In the genomic region with DNA sequence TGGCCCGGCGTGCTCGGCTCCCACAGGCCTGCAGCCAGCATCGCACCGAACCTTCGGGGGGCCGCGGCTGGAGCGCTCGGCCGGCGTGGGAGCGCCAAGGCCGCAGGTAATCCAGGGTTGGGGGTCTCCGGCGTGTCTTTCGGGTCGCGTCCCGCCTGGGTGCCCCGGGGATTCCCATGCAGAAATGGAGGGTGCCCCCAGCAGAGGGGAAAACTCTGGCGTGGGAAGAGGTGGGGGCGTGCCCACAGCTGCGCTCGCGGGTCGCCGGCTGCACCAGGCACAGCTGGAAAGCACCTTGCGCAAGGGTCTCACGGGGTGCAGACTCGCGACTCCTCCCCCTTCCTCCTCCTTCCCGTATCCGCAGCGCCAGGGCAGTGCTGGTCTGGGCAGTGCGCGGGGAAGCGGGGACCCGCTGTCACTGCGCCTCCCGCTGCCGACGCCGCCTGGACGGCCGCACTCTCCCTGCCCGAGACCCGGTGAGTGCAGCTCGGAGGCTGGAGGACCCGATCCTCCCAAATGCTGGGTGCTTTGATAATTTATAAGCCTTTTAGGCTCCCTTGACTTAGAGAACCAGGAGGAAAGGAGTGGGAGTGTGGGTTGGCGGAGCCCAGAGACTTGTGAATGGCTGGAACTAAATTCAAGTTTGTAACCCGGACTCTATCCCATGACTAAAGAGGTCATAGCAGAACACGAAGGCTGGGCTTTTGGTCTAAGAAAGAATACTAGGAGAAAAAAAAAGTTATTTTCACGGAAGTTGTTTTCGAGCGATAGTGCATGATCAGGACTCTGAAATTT, we compare ENCODE assay signal across 1 cellular context.
TF ChIP-seq lines count a peak whose summit lies in the region.

No MANE protein-coding gene starts in this region.

TF ChIP-seq in HEK293, 187 proteins besides CTCF, POLR2A, EP300 and RAD21 (continued from another document and continues in another):
- TF ChIP-seq ZNF157 (tag by site-specific recombination; IDR thresholded peaks at IDR 0.05) = no peak
- no peak for TF ChIP-seq MEIS1 (CRISPR knock-in tag; IDR thresholded peaks at IDR 0.05; ENCODE audit: borderline replicate concordance)
- peak; percentile 41; the same call in 1 of the 2 replicates for TF ChIP-seq SP3 (tag by site-specific recombination; IDR thresholded peaks at IDR 0.05)
- TF ChIP-seq, protein P1, sequence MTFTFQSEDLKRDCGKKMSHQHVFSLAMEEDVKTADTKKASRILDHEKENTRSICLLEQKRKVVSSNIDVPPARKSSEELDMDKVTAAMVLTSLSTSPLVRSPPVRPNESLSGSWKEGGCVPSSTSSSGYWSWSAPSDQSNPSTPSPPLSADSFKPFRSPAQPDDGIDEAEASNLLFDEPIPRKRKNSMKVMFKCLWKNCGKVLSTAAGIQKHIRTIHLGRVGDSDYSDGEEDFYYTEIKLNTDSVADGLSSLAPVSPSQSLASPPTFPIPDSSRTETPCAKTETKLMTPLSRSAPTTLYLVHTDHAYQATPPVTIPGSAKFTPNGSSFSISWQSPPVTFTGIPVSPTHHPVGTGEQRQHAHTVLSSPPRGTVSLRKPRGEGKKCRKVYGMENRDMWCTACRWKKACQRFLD (tag by site-specific recombination; IDR thresholded peaks at IDR 0.05) = no peak
- TF ChIP-seq, protein P2, sequence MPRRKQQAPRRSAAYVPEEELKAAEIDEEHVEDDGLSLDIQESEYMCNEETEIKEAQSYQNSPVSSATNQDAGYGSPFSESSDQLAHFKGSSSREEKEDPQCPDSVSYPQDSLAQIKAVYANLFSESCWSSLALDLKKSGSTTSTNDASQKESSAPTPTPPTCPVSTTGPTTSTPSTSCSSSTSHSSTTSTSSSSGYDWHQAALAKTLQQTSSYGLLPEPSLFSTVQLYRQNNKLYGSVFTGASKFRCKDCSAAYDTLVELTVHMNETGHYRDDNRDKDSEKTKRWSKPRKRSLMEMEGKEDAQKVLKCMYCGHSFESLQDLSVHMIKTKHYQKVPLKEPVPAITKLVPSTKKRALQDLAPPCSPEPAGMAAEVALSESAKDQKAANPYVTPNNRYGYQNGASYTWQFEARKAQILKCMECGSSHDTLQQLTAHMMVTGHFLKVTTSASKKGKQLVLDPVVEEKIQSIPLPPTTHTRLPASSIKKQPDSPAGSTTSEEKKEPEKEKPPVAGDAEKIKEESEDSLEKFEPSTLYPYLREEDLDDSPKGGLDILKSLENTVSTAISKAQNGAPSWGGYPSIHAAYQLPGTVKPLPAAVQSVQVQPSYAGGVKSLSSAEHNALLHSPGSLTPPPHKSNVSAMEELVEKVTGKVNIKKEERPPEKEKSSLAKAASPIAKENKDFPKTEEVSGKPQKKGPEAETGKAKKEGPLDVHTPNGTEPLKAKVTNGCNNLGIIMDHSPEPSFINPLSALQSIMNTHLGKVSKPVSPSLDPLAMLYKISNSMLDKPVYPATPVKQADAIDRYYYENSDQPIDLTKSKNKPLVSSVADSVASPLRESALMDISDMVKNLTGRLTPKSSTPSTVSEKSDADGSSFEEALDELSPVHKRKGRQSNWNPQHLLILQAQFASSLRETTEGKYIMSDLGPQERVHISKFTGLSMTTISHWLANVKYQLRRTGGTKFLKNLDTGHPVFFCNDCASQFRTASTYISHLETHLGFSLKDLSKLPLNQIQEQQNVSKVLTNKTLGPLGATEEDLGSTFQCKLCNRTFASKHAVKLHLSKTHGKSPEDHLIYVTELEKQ (tag by site-specific recombination; IDR thresholded peaks at IDR 0.05; ENCODE audit: borderline replicate concordance) = no peak
- peak; percentile 19; the same call in 1 of the 2 replicates for TF ChIP-seq MZF1 (tag by site-specific recombination; IDR thresholded peaks at IDR 0.05; ENCODE audit: borderline replicate concordance)
- no peak for TF ChIP-seq ZNF777 (tag by site-specific recombination; IDR thresholded peaks at IDR 0.05; ENCODE audit: borderline replicate concordance)
- no peak for TF ChIP-seq YY1 (tag by site-specific recombination; IDR thresholded peaks at IDR 0.05)
- TF ChIP-seq, protein P3, sequence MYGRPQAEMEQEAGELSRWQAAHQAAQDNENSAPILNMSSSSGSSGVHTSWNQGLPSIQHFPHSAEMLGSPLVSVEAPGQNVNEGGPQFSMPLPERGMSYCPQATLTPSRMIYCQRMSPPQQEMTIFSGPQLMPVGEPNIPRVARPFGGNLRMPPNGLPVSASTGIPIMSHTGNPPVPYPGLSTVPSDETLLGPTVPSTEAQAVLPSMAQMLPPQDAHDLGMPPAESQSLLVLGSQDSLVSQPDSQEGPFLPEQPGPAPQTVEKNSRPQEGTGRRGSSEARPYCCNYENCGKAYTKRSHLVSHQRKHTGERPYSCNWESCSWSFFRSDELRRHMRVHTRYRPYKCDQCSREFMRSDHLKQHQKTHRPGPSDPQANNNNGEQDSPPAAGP (tag by site-specific recombination; IDR thresholded peaks at IDR 0.05) = no peak
- no peak for TF ChIP-seq ZBTB1 (tag by site-specific recombination; IDR thresholded peaks at IDR 0.05)
- TF ChIP-seq KLF10 (tag by site-specific recombination; IDR thresholded peaks at IDR 0.05) = peak; percentile 50; the same call in 1 of the 2 replicates
- peak; percentile 41; the same call in 1 of the 2 replicates for TF ChIP-seq ZNF629 (tag by site-specific recombination; IDR thresholded peaks at IDR 0.05)
- no peak for TF ChIP-seq ZNF350 (tag by site-specific recombination; IDR thresholded peaks at IDR 0.05)
- TF ChIP-seq YY2 (tag by site-specific recombination; IDR thresholded peaks at IDR 0.05) = no peak
- no peak for TF ChIP-seq SETDB1 (IDR thresholded peaks at IDR 0.05; ENCODE audit: insufficient read length, low read length)
- TF ChIP-seq, protein P4, sequence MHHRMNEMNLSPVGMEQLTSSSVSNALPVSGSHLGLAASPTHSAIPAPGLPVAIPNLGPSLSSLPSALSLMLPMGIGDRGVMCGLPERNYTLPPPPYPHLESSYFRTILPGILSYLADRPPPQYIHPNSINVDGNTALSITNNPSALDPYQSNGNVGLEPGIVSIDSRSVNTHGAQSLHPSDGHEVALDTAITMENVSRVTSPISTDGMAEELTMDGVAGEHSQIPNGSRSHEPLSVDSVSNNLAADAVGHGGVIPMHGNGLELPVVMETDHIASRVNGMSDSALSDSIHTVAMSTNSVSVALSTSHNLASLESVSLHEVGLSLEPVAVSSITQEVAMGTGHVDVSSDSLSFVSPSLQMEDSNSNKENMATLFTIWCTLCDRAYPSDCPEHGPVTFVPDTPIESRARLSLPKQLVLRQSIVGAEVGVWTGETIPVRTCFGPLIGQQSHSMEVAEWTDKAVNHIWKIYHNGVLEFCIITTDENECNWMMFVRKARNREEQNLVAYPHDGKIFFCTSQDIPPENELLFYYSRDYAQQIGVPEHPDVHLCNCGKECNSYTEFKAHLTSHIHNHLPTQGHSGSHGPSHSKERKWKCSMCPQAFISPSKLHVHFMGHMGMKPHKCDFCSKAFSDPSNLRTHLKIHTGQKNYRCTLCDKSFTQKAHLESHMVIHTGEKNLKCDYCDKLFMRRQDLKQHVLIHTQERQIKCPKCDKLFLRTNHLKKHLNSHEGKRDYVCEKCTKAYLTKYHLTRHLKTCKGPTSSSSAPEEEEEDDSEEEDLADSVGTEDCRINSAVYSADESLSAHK (tag by site-specific recombination; IDR thresholded peaks at IDR 0.05) = no peak; the same call in 1 of the 2 replicates
- no peak for TF ChIP-seq ZNF112 (tag by site-specific recombination; IDR thresholded peaks at IDR 0.05)
- TF ChIP-seq ZNF510 (tag by site-specific recombination; IDR thresholded peaks at IDR 0.05; ENCODE audit: insufficient replicate concordance) = no peak
- TF ChIP-seq ZNF76 (tag by site-specific recombination; IDR thresholded peaks at IDR 0.05; ENCODE audit: borderline replicate concordance, low read depth) = peak; percentile 57; the same call in 1 of the 2 replicates
- TF ChIP-seq, protein P5, sequence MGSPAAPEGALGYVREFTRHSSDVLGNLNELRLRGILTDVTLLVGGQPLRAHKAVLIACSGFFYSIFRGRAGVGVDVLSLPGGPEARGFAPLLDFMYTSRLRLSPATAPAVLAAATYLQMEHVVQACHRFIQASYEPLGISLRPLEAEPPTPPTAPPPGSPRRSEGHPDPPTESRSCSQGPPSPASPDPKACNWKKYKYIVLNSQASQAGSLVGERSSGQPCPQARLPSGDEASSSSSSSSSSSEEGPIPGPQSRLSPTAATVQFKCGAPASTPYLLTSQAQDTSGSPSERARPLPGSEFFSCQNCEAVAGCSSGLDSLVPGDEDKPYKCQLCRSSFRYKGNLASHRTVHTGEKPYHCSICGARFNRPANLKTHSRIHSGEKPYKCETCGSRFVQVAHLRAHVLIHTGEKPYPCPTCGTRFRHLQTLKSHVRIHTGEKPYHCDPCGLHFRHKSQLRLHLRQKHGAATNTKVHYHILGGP (tag by site-specific recombination; IDR thresholded peaks at IDR 0.05) = no peak
- TF ChIP-seq HOXA7 (CRISPR knock-in tag; IDR thresholded peaks at IDR 0.05; ENCODE audit: borderline replicate concordance) = no peak
- no peak for TF ChIP-seq ZNF416 (tag by site-specific recombination; IDR thresholded peaks at IDR 0.05)
- no peak for TF ChIP-seq ZNF248 (tag by site-specific recombination; IDR thresholded peaks at IDR 0.05)
- no peak for TF ChIP-seq ZNF707 (tag by site-specific recombination; IDR thresholded peaks at IDR 0.05)
- TF ChIP-seq ZNF48 (tag by site-specific recombination; IDR thresholded peaks at IDR 0.05) = no peak
- TF ChIP-seq FEZF1 (tag by site-specific recombination; IDR thresholded peaks at IDR 0.05) = no peak
- no peak for TF ChIP-seq HOXD13 (CRISPR knock-in tag; IDR thresholded peaks at IDR 0.05; ENCODE audit: borderline replicate concordance)
- no peak for TF ChIP-seq GLI2 (tag by site-specific recombination; IDR thresholded peaks at IDR 0.05; ENCODE audit: borderline replicate concordance, low read depth)
- no peak for TF ChIP-seq ZNF133 (tag by site-specific recombination; IDR thresholded peaks at IDR 0.05)
- TF ChIP-seq ZFHX2 (tag by site-specific recombination; conservative IDR thresholded peaks at IDR 0.05) = peak; percentile 88
- TF ChIP-seq SP7 (tag by site-specific recombination; IDR thresholded peaks at IDR 0.05) = peak; percentile 61; the same call in 1 of the 2 replicates
- no peak for TF ChIP-seq ZNF514 (tag by site-specific recombination; IDR thresholded peaks at IDR 0.05)
- TF ChIP-seq, protein P6, sequence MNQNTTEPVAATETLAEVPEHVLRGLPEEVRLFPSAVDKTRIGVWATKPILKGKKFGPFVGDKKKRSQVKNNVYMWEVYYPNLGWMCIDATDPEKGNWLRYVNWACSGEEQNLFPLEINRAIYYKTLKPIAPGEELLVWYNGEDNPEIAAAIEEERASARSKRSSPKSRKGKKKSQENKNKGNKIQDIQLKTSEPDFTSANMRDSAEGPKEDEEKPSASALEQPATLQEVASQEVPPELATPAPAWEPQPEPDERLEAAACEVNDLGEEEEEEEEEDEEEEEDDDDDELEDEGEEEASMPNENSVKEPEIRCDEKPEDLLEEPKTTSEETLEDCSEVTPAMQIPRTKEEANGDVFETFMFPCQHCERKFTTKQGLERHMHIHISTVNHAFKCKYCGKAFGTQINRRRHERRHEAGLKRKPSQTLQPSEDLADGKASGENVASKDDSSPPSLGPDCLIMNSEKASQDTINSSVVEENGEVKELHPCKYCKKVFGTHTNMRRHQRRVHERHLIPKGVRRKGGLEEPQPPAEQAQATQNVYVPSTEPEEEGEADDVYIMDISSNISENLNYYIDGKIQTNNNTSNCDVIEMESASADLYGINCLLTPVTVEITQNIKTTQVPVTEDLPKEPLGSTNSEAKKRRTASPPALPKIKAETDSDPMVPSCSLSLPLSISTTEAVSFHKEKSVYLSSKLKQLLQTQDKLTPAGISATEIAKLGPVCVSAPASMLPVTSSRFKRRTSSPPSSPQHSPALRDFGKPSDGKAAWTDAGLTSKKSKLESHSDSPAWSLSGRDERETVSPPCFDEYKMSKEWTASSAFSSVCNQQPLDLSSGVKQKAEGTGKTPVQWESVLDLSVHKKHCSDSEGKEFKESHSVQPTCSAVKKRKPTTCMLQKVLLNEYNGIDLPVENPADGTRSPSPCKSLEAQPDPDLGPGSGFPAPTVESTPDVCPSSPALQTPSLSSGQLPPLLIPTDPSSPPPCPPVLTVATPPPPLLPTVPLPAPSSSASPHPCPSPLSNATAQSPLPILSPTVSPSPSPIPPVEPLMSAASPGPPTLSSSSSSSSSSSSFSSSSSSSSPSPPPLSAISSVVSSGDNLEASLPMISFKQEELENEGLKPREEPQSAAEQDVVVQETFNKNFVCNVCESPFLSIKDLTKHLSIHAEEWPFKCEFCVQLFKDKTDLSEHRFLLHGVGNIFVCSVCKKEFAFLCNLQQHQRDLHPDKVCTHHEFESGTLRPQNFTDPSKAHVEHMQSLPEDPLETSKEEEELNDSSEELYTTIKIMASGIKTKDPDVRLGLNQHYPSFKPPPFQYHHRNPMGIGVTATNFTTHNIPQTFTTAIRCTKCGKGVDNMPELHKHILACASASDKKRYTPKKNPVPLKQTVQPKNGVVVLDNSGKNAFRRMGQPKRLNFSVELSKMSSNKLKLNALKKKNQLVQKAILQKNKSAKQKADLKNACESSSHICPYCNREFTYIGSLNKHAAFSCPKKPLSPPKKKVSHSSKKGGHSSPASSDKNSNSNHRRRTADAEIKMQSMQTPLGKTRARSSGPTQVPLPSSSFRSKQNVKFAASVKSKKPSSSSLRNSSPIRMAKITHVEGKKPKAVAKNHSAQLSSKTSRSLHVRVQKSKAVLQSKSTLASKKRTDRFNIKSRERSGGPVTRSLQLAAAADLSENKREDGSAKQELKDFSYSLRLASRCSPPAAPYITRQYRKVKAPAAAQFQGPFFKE (tag by site-specific recombination; IDR thresholded peaks at IDR 0.05; ENCODE audit: borderline replicate concordance) = no peak
- TF ChIP-seq ZNF423 (tag by site-specific recombination; IDR thresholded peaks at IDR 0.05) = peak; percentile 94
- no peak for TF ChIP-seq ZNF585B (tag by site-specific recombination; IDR thresholded peaks at IDR 0.05)
- no peak for TF ChIP-seq TRIM28 (IDR thresholded peaks at IDR 0.05; ENCODE audit: borderline replicate concordance, low read length)
- TF ChIP-seq, protein P7, sequence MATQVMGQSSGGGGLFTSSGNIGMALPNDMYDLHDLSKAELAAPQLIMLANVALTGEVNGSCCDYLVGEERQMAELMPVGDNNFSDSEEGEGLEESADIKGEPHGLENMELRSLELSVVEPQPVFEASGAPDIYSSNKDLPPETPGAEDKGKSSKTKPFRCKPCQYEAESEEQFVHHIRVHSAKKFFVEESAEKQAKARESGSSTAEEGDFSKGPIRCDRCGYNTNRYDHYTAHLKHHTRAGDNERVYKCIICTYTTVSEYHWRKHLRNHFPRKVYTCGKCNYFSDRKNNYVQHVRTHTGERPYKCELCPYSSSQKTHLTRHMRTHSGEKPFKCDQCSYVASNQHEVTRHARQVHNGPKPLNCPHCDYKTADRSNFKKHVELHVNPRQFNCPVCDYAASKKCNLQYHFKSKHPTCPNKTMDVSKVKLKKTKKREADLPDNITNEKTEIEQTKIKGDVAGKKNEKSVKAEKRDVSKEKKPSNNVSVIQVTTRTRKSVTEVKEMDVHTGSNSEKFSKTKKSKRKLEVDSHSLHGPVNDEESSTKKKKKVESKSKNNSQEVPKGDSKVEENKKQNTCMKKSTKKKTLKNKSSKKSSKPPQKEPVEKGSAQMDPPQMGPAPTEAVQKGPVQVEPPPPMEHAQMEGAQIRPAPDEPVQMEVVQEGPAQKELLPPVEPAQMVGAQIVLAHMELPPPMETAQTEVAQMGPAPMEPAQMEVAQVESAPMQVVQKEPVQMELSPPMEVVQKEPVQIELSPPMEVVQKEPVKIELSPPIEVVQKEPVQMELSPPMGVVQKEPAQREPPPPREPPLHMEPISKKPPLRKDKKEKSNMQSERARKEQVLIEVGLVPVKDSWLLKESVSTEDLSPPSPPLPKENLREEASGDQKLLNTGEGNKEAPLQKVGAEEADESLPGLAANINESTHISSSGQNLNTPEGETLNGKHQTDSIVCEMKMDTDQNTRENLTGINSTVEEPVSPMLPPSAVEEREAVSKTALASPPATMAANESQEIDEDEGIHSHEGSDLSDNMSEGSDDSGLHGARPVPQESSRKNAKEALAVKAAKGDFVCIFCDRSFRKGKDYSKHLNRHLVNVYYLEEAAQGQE (tag by site-specific recombination; IDR thresholded peaks at IDR 0.05) = no peak; the same call in 1 of the 2 replicates
